26 cellular contexts compared by ENCODE assay signal in genomic region chr1:167909691-167910180, GRCh38. TPM values are rescaled to one million over a fixed set of nuclear protein-coding genes. Genes with fewer than 3 reads are reported as not detected.
A peak's percentile ranks its signal among the peaks of the same experiment; 100 is the strongest.
DNase-seq lines count a peak whose midpoint lies in the region; ATAC-seq, FAIRE-seq and TF ChIP-seq lines count a peak whose summit lies in the region.
"Had no signal": no experiment of that assay in that cellular context is flagged by ENCODE, and none has a peak within 500 bp of the region (broad histone marks: within the 10 kb centered on the region; RNA-seq: fewer than 3 reads in every experiment).

No MANE protein-coding gene starts in this region.

- no peak overlapping the region for H3K4me3 ChIP-seq in bronchial epithelial cell (ENCODE audit: low read depth, low read length)
- H3K4me3 ChIP-seq: upper lobe of right lung had no signal

- no peaks in the 10 kb centered on the region for H3K36me3 ChIP-seq in bronchial epithelial cell (ENCODE audit: control insufficient read depth, insufficient read depth, low read length)
- H3K36me3 ChIP-seq: upper lobe of right lung had no signal

- H3K27ac ChIP-seq in C4-2B = peak overlapping the region; percentile 92; the same call in 1 of the 2 replicates
- H3K27ac ChIP-seq: HL-60, KMS-11, upper lobe of right lung had no signal

- POLR2A ChIA-PET in GM10248 (lab: Yijun Ruan, JAX) = no interaction called here

- no peaks in the 10 kb centered on the region for H3K27me3 ChIP-seq in bronchial epithelial cell (ENCODE audit: control insufficient read depth, insufficient read depth, low read length)
- H3K27me3 ChIP-seq: upper lobe of right lung had no signal

- DNase-seq in NAMALWA (ENCODE audit: low spot score) (peak; percentile 27), bronchial epithelial cell (ENCODE audit: low read depth) (peak; percentile 29), anterior cingulate cortex (lab: John Stamatoyannopoulos, UW) (no peak), GDM1 (lab: John Stamatoyannopoulos, UW) (no peak), GM10248 (ENCODE audit: extremely low spot score) (no peak)
- DNase-seq: activated CD4-positive, alpha-beta T cell treated with anti-CD3 and anti-CD28 coated beads, Interleukin-2, amount 50 U/mL, for 4 hours; activated T-cell treated with anti-CD3 and anti-CD28 coated beads for 4 hours; CD8-positive, alpha-beta T cell; DND-41; effector memory CD8-positive, alpha-beta T cell; head of caudate nucleus; left ventricle myocardium superior; NCI-H1436; NCI-H2171 treated with DMSO at 0.1 percent for 48 hours; NCI-H69; retina; stimulated activated CD4-positive, alpha-beta T cell treated with anti-CD3 and anti-CD28 coated beads, Interleukin-12 subunit alpha, Interleukin-12 subunit beta, amount 100 ng/mL, for 4 hours; upper lobe of right lung had no signal

- ATAC-seq in GM19324 (IDR thresholded peaks at IDR 0.05; ENCODE audit: low FRiP score, unreplicated experiment) (peak; percentile 66), GM19463 (IDR thresholded peaks at IDR 0.05; ENCODE audit: unreplicated experiment) (no peak)
- ATAC-seq: CD8-positive, alpha-beta T cell; effector memory CD8-positive, alpha-beta T cell; SK-N-SH treated with all-trans-retinoic acid at 6 μM for 48 hours had no signal

- FAIRE-seq in bronchial epithelial cell (lab: Jason Lieb, UNC) = no peak
- FAIRE-seq: astrocyte, TTC549 had no signal

- no peak for TF ChIP-seq CTCF in C4-2B (conservative IDR thresholded peaks at IDR 0.05)
- TF ChIP-seq CTCF in bronchial epithelial cell (IDR thresholded peaks at IDR 0.05; ENCODE audit: insufficient read depth, low read length, severe bottlenecking) = no peak
- TF ChIP-seq CTCF in GM10248 (IDR thresholded peaks at IDR 0.05; ENCODE audit: control extremely low read depth, extremely low read depth, low read depth, missing control alignments) = no peak

- CTCF ChIA-PET in GM10248 (lab: Yijun Ruan, JAX) = interaction anchor here (0.8 to 1.6 kb wide), 5 partner anchors 9 to 173 kb away, joined by 4 to 6 read pairs (median 4); no protein-coding TSS in a partner anchor

RNA-seq across cellular contexts. Expression of gene ADCY10, which starts 4.2 kb away (rescaled TPM):
- total RNA-seq in bronchial epithelial cell = 0.26 TPM in 2 replicates

RNA-seq across cellular contexts. Expression of gene DCAF6, which starts 26.7 kb away (rescaled TPM):
- total RNA-seq in bronchial epithelial cell = 28.2 and 34.6 TPM in 2 replicates

RNA-seq across cellular contexts. Expression of gene MPC2, which starts 27.1 kb away (rescaled TPM):
- total RNA-seq in bronchial epithelial cell = 10.8 and 23.6 TPM in 2 replicates

Comparison
In these comparisons a context has a peak if more than half of its experiments do, and no peak if none do; other contexts are left out.
1. DNase-seq: peak in NAMALWA (single experiment) and bronchial epithelial cell (single experiment); none in anterior cingulate cortex (0 of 58), GDM1 (single experiment) and GM10248 (single experiment).